Comparison of ENCODE assay signal across 27 cellular contexts in the genomic region with DNA sequence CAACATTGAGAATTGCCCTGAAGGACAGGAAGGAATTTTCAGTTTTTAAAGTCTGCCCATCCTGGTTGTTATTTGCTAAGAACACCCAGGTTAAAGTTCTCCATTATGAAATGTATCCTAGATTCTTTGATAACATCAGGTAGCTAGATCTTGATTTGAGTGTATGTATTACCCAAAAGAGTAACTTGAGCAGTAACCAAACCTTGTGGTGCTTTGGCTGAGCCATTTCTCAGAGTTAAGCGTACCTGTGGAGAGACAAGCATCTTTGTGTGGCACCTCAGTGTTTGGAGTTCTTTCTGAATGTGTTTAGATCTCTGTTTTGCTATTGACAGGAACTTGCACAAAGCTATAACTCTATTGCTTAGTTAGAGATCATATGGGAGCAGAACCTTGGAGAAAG.
"Had no signal": no experiment of that assay in that cellular context is flagged by ENCODE, and none has a peak within 500 bp of the region (broad histone marks: within the 10 kb centered on the region; RNA-seq: fewer than 3 reads in every experiment).

No MANE protein-coding gene starts in this region.

- H3K4me1 ChIP-seq: adrenal gland, gastroesophageal sphincter, left ventricle myocardium inferior, right lobe of liver, stomach, suprapubic skin, tibial nerve had no signal

- H3K4me3 Mint-ChIP-seq: activated CD4-positive, alpha-beta memory T cell treated with anti-CD3 and anti-CD28 coated beads, Interleukin-2, amount 10 ng/mL, durations not matched to agents 7 days and 5 days; activated CD4-positive, alpha-beta T cell treated with anti-CD3 and anti-CD28 coated beads, Interleukin-2, amount 10 ng/mL, durations not matched to agents 7 days and 5 days; activated T-cell treated with anti-CD3 and anti-CD28 coated beads, Interleukin-2, amount 50 U/mL, for 24 hours; brain; stimulated activated naive B cell treated with anti-CD40 and anti-IgM and Interleukin-4, amounts not matched to agents 10 μg/mL and 1 μg/mL and 100 μg/mL, for 72 hours had no signal

- DNase-seq: activated CD4-positive, alpha-beta memory T cell treated with anti-CD3 and anti-CD28 coated beads, Interleukin-2, amount 10 ng/mL, durations not matched to agents 7 days and 5 days; activated CD4-positive, alpha-beta T cell treated with anti-CD3 and anti-CD28 coated beads for 1 hour; activated CD4-positive, alpha-beta T cell treated with anti-CD3 and anti-CD28 coated beads, Interleukin-2, amount 10 ng/mL, durations not matched to agents 7 days and 5 days; activated CD8-positive, alpha-beta memory T cell treated with anti-CD3 and anti-CD28 coated beads, Interleukin-2, amount 50 U/mL, for 48 hours; activated naive CD4-positive, alpha-beta T cell; activated T-cell treated with anti-CD3 and anti-CD28 coated beads, Interleukin-2, amount 50 U/mL, for 24 hours; adrenal gland; aorta; dorsolateral prefrontal cortex; effector memory CD4-positive, alpha-beta T cell; islet precursor cell; left ventricle myocardium inferior; ovary; right lobe of liver; stimulated activated CD4-positive, alpha-beta T cell treated with anti-CD3 and anti-CD28 coated beads, Interleukin-4, amount 100 ng/mL, for 1 hour; stimulated activated naive B cell treated with anti-CD40 and anti-IgM and Interleukin-4, amounts not matched to agents 10 μg/mL and 1 μg/mL and 100 μg/mL, for 72 hours; stomach; T-helper 1 cell; T-helper 9 cell had no signal

- H3K79me2 ChIP-seq: hepatocyte had no signal

- H3K27me3 Mint-ChIP-seq: activated CD4-positive, alpha-beta memory T cell treated with anti-CD3 and anti-CD28 coated beads, Interleukin-2, amount 10 ng/mL, durations not matched to agents 7 days and 5 days; activated CD4-positive, alpha-beta T cell treated with anti-CD3 and anti-CD28 coated beads, Interleukin-2, amount 10 ng/mL, durations not matched to agents 7 days and 5 days; activated T-cell treated with anti-CD3 and anti-CD28 coated beads, Interleukin-2, amount 50 U/mL, for 24 hours; brain; progenitor cell of endocrine pancreas; stimulated activated naive B cell treated with anti-CD40 and anti-IgM and Interleukin-4, amounts not matched to agents 10 μg/mL and 1 μg/mL and 100 μg/mL, for 72 hours had no signal

- H3K9me3 ChIP-seq: adrenal gland, gastroesophageal sphincter, left ventricle myocardium inferior, ovary, right lobe of liver, stomach, suprapubic skin, tibial nerve had no signal

- H3K27ac Mint-ChIP-seq: activated CD4-positive, alpha-beta memory T cell treated with anti-CD3 and anti-CD28 coated beads, Interleukin-2, amount 10 ng/mL, durations not matched to agents 7 days and 5 days; activated CD4-positive, alpha-beta T cell treated with anti-CD3 and anti-CD28 coated beads, Interleukin-2, amount 10 ng/mL, durations not matched to agents 7 days and 5 days; activated naive CD4-positive, alpha-beta T cell treated with anti-CD3 and anti-CD28 coated beads, Interleukin-2, amount 50 U/mL, for 72 hours; brain; progenitor cell of endocrine pancreas; stimulated activated naive B cell treated with anti-CD40 and anti-IgM and Interleukin-4, amounts not matched to agents 10 μg/mL and 1 μg/mL and 100 μg/mL, for 72 hours had no signal

- ATAC-seq: activated naive CD4-positive, alpha-beta T cell treated with anti-CD3 and anti-CD28 coated beads, Interleukin-2, amount 50 U/mL, for 72 hours; gastroesophageal sphincter; right lobe of liver; stimulated activated naive B cell treated with anti-CD40 and anti-IgM and Interleukin-4, amounts not matched to agents 10 μg/mL and 1 μg/mL and 100 μg/mL, for 72 hours had no signal

- H3K4me3 ChIP-seq: adrenal gland, coronary artery, dorsolateral prefrontal cortex, gastroesophageal sphincter, hepatocyte, left ventricle myocardium inferior, ovary, right lobe of liver, stomach, suprapubic skin, tibial nerve had no signal

- H3K27me3 ChIP-seq: adrenal gland, dorsolateral prefrontal cortex, gastroesophageal sphincter, hepatocyte, ovary, right lobe of liver, stomach, suprapubic skin, tibial nerve had no signal

- H3K27ac ChIP-seq: adrenal gland, coronary artery, gastroesophageal sphincter, hepatocyte, left ventricle myocardium inferior, ovary, right lobe of liver, stomach, suprapubic skin, tibial nerve had no signal

- H2AFZ ChIP-seq: hepatocyte had no signal

- H3K9me3 Mint-ChIP-seq: activated naive CD4-positive, alpha-beta T cell treated with anti-CD3 and anti-CD28 coated beads, Interleukin-2, amount 50 U/mL, for 72 hours had no signal

- H3K36me3 ChIP-seq: adrenal gland, ovary, right lobe of liver, suprapubic skin had no signal

- H3K4me2 ChIP-seq: hepatocyte had no signal

- H3K4me1 Mint-ChIP-seq: activated CD4-positive, alpha-beta T cell treated with anti-CD3 and anti-CD28 coated beads, Interleukin-2, amount 10 ng/mL, durations not matched to agents 7 days and 5 days; brain; stimulated activated naive B cell treated with anti-CD40 and anti-IgM and Interleukin-4, amounts not matched to agents 10 μg/mL and 1 μg/mL and 100 μg/mL, for 72 hours had no signal
